8 cellular contexts compared by ENCODE assay signal in genomic region chr6:121430514-121431460, GRCh38. TPM values are rescaled to one million over a fixed set of nuclear protein-coding genes. Genes with fewer than 3 reads are reported as not detected.
DNase-seq lines count a peak whose midpoint lies in the region; ATAC-seq, FAIRE-seq and TF ChIP-seq lines count a peak whose summit lies in the region.

No MANE protein-coding gene starts in this region.

- TF ChIP-seq EP300 in K562 (IDR thresholded peaks at IDR 0.05; ENCODE audit: low read length) = no peak

- H4K20me1 ChIP-seq in K562 (replicated peaks; ENCODE audit: control insufficient read depth, insufficient read depth, low read length) = no peaks in the 10 kb centered on the region

- H3K4me1 ChIP-seq in BE2C (no peaks in the 10 kb centered on the region), K562 (replicated peaks in 1 of 2; ENCODE audit: control insufficient read depth in 2 of 2, insufficient read depth in 2 of 2, low read length in 2 of 2) (no peaks in the 10 kb centered on the region; a peak in 1 of 5 replicates)

- FAIRE-seq in K562 (lab: Jason Lieb, UNC) = peak; percentile 26

- intact Hi-C loops in K562 (cut with micrococcal nuclease) = loop anchor here (1.0 to 10.0 kb wide), 6 partner anchors 314 to 1102 kb away; no protein-coding TSS in a partner anchor

- ATAC-seq in K562 (no peak), HG02981 (IDR thresholded peaks at IDR 0.05; ENCODE audit: unreplicated experiment) (no peak)

- peaks cover 10% of the 10 kb centered on the region for H3K27me3 ChIP-seq in BE2C
- no peaks in the 10 kb centered on the region; a peak in 1 of 5 replicates for H3K27me3 ChIP-seq in K562 (ENCODE audit: control insufficient read depth in 2 of 2, insufficient read depth in 2 of 2, low read length in 2 of 2)

- H3K4me2 ChIP-seq in K562 (ENCODE audit: insufficient read depth, low read length) = no peak overlapping the region

- BruUV-seq in K562 (replicated peaks; lab: Mats Ljungman, UMichigan) = no TSS peak

- H3K9me3 ChIP-seq in BE2C = no peaks in the 10 kb centered on the region
- H3K9me3 ChIP-seq in K562 (replicated peaks; ENCODE audit: control insufficient read depth, insufficient read depth, low read depth, low read length) = no peaks in the 10 kb centered on the region

- no peak overlapping the region for H3K27ac ChIP-seq in K562 (ENCODE audit: extremely low read depth, low read depth, low read length)

- under 1% methylated on average over 10 of the region's 10 CpGs for WGBS in K562 (ENCODE audit: insufficient coverage, low coverage, missing lambda C conversion rate)

- CTCF ChIA-PET in K562 (lab: Yijun Ruan, JAX; ENCODE audit: low intra/inter-chr PET ratio) = interaction anchor here (0.8 to 1.2 kb wide), 2 partner anchors 375 to 603 kb away, joined by 3 read pairs; no protein-coding TSS in a partner anchor

- POLR2A ChIA-PET in K562 (lab: Yijun Ruan, JAX) = no interaction called here

- H3K36me3 ChIP-seq in BE2C (no peaks in the 10 kb centered on the region), K562 (ENCODE audit: control insufficient read depth, insufficient read depth, low read length) (no peaks in the 10 kb centered on the region)

- H2AFZ ChIP-seq in K562 (ENCODE audit: low read depth, low read length) = no peak overlapping the region

- no peak for DNase-seq in BE2C
- DNase-seq in HuH-7 (ENCODE audit: low spot score) = peak; percentile 45
- peak in 1 of 4 experiments; percentile 7 for DNase-seq in K562 (ENCODE audit: extremely low read depth in 1 of 4, low spot score in 3 of 4)
- peak; percentile 57 for DNase-seq in kidney tubule cell (ENCODE audit: low spot score)
- DNase-seq in activated effector memory CD4-positive, alpha-beta T cell treated with Interleukin-2 at 50 U/mL for 16 hours = no peak
- no peak for DNase-seq in NCI-H2081 treated with DMSO at 0.1 percent for 48 hours (lab: John Stamatoyannopoulos, UW)
- no peak for DNase-seq in occipital lobe (lab: John Stamatoyannopoulos, UW)

- no peak overlapping the region for H3K9ac ChIP-seq in K562 (ENCODE audit: insufficient read depth in 1 of 2, low read depth in 2 of 2, low read length in 2 of 2)

- peak; percentile 57 for TF ChIP-seq CTCF in BE2C (IDR thresholded peaks at IDR 0.05; ENCODE audit: low read depth, low read length)
- TF ChIP-seq CTCF in K562 (IDR thresholded peaks at IDR 0.05 in 2 of 3, conservative IDR thresholded peaks at IDR 0.05 in 1 of 3; ENCODE audit: insufficient read depth in 2 of 3, low read depth in 1 of 3, low read length in 3 of 3) = peak; percentile 17 to 67 (median 25); a peak in 3 of 6 replicates

- peak; percentile 66 to 83 for TF ChIP-seq RAD21 in K562 (CRISPR knock-in tag; conservative IDR thresholded peaks at IDR 0.05 in 1 of 2, IDR thresholded peaks at IDR 0.05 in 1 of 2)

- H3K4me3 ChIP-seq in BE2C (ENCODE audit: low read depth, low read length) (no peak overlapping the region), K562 (no peak overlapping the region)

- no peaks in the 10 kb centered on the region for H3K9me1 ChIP-seq in K562 (ENCODE audit: control insufficient read depth, insufficient read depth, low read length)

- TF ChIP-seq POLR2A in K562 (conservative IDR thresholded peaks at IDR 0.05) = no peak

- no peaks in the 10 kb centered on the region for H3K79me2 ChIP-seq in K562 (ENCODE audit: control insufficient read depth, insufficient read depth, low read length)

- in situ Hi-C loops in K562 (cut with MboI) = no loop called here

TF ChIP-seq in K562, 482 proteins besides CTCF, POLR2A, EP300 and RAD21:
- no peak for TF ChIP-seq ZNF511 (CRISPR knock-in tag; IDR thresholded peaks at IDR 0.05)
- 0 out of 2 replicates have a peak, but pooled peaks have one; percentile 36 for TF ChIP-seq ARID2 (IDR thresholded peaks at IDR 0.05)
- TF ChIP-seq, protein P1, sequence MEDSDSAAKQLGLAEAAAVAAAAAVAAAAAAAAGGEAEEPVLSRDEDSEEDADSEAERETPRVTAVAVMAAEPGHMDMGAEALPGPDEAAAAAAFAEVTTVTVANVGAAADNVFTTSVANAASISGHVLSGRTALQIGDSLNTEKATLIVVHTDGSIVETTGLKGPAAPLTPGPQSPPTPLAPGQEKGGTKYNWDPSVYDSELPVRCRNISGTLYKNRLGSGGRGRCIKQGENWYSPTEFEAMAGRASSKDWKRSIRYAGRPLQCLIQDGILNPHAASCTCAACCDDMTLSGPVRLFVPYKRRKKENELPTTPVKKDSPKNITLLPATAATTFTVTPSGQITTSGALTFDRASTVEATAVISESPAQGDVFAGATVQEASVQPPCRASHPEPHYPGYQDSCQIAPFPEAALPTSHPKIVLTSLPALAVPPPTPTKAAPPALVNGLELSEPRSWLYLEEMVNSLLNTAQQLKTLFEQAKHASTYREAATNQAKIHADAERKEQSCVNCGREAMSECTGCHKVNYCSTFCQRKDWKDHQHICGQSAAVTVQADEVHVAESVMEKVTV (CRISPR knock-in tag; IDR thresholded peaks at IDR 0.05) = 0 out of 2 replicates have a peak, but pooled peaks have one; percentile 46
- TF ChIP-seq KLF16 (IDR thresholded peaks at IDR 0.05) = 0 out of 2 replicates have a peak, but pooled peaks have one; percentile 9

RNA-seq across cellular contexts. Expression of gene GJA1, which starts 4.7 kb away (rescaled TPM):
- polyA plus RNA-seq in BE2C (2012; ENCODE audit: insufficient read depth, insufficient read length, low read depth) = not detected
- not detected in 2 replicates for total RNA-seq in K562 (2011; cell fraction: chromatin; rRNA removed; ENCODE audit: low replicate concordance)
- total RNA-seq in K562 (2011; cell fraction: nucleolus; rRNA removed) = not detected in 2 replicates
- total RNA-seq in K562 (2011; cell fraction: nucleoplasm; rRNA removed) = not detected in 2 replicates
- total RNA-seq in K562 (2014; rRNA removed) (not detected in 2 replicates), K562 (2014; rRNA removed; fragmentation: Illumina TruSeq; extraction: Trizol) (0.06 and 0.07 TPM in 2 replicates), K562 (2015; rRNA removed; fragmentation: Illumina TruSeq; extraction: Trizol) (0.04 TPM in 1 of 2 replicates, not detected in the other), K562 (2021) (0.58 and 0.67 TPM in 2 replicates), occipital lobe (87.7 TPM)
- polyA plus RNA-seq in K562 (2011; rRNA removed) (0.04 TPM in 1 of 2 replicates, not detected in the other), K562 (2014; fragmentation: Illumina TruSeq; extraction: Trizol) (not detected in 2 replicates), K562 (2014; fragmentation: Nextera tagmentation; extraction: Ambion mirVana) (under 1 TPM in 1 of 2 experiments, not detected in 1; 0.06 TPM), K562 (2014; rRNA removed) (0.18 TPM in 1 of 2 replicates, not detected in the other)
- 0.06 TPM in 2 replicates for polyA plus RNA-seq in K562 (2011; cell fraction: cytosol; rRNA removed)
- 0.06 TPM in 1 of 2 replicates, not detected in the other for polyA plus RNA-seq in K562 (2011; cell fraction: nucleus; rRNA removed)
- 0.03 and 0.10 TPM in 2 replicates for polyA plus RNA-seq in K562 (2012)
- polyA minus RNA-seq in K562 (2011; rRNA and poly(A)+ RNA removed) = 0.12 TPM in 1 of 2 replicates, not detected in the other
- polyA minus RNA-seq in K562 (2011; cell fraction: cytosol; rRNA and poly(A)+ RNA removed) = not detected in 2 replicates
- not detected in 2 replicates for polyA minus RNA-seq in K562 (2011; cell fraction: nucleus; rRNA and poly(A)+ RNA removed)

Comparison
In these comparisons a context has a peak if more than half of its experiments do, and no peak if none do; other contexts are left out.
1. DNase-seq: peak in HuH-7 (single experiment) and kidney tubule cell (single experiment); none in BE2C (single experiment), activated effector memory CD4-positive, alpha-beta T cell treated with Interleukin-2 at 50 U/mL for 16 hours (single experiment), NCI-H2081 treated with DMSO at 0.1 percent for 48 hours (single experiment) and occipital lobe (single experiment).
2. RNA of gene GJA1, which starts 4.7 kb away (total RNA-seq): 87.7 TPM in occipital lobe (single experiment); 0.04 to 0.67 TPM in K562; every median in the first group is over 10 times any median in the second.